Comparison of ENCODE assay signal across 8 cellular contexts in genomic region chr10:20004087-20004523, GRCh38.
DNase-seq lines count a peak whose midpoint lies in the region; ATAC-seq and TF ChIP-seq lines count a peak whose summit lies in the region.

No MANE protein-coding gene starts in this region.

- TF ChIP-seq CTCF in RWPE2 (IDR thresholded peaks at IDR 0.05; ENCODE audit: poor library complexity, severe bottlenecking) (no peak), PC-3 (conservative IDR thresholded peaks at IDR 0.05; ENCODE audit: low read depth, low read length) (no peak)

- H3K4me1 Mint-ChIP-seq in activated T-helper 17 cell treated with anti-CD3 and anti-CD28 coated beads, Interleukin-2, amount 50 U/mL, for 72 hours: no peaks in the 10 kb centered on the region

- H3K27me3 ChIP-seq in RWPE2 (ENCODE audit: insufficient read depth, poor library complexity, severe bottlenecking): no peaks in the 10 kb centered on the region
- H3K27me3 ChIP-seq in PC-3 (ENCODE audit: low read length): no peaks in the 10 kb centered on the region

- no peak overlapping the region for H3K4me2 ChIP-seq in PC-3 (ENCODE audit: low read length)

- DNase-seq in RWPE2 (ENCODE audit: low spot score): no peak
- DNase-seq in hypothalamus (lab: John Stamatoyannopoulos, UW): peak in 27 of 51 donors; percentile 8 to 73 (median 30)
- DNase-seq in cerebellar nuclear complex (lab: John Stamatoyannopoulos, UW): no peak
- no peak for DNase-seq in HCEC 1CT
- DNase-seq in PC-3: no peak

- no TSS peak for BruUV-seq in PC-3 (replicated peaks; lab: Mats Ljungman, UMichigan)

- H3K4me1 ChIP-seq in RWPE2 (ENCODE audit: insufficient read depth, poor library complexity, severe bottlenecking) (peaks cover 11% of the 10 kb centered on the region), PC-3 (ENCODE audit: insufficient read depth, low read length) (no peaks in the 10 kb centered on the region)

- no peaks in the 10 kb centered on the region for H3F3A ChIP-seq in PC-3 (ENCODE audit: low read length, unreplicated experiment)

- POLR2A ChIA-PET in PC-3 (lab: Charles Lee; ENCODE audit: unreplicated experiment): no interaction called here

- H3K9me3 Mint-ChIP-seq in activated T-helper 17 cell treated with anti-CD3 and anti-CD28 coated beads, Interleukin-2, amount 50 U/mL, for 72 hours: peaks cover 14% of the 10 kb centered on the region

- H3K36me3 ChIP-seq in RWPE2 (ENCODE audit: low read depth): no peaks in the 10 kb centered on the region
- H3K36me3 ChIP-seq in PC-3 (ENCODE audit: low read depth, low read length): no peaks in the 10 kb centered on the region

- no peaks in the 10 kb centered on the region for H3K9me3 ChIP-seq in RWPE2 (ENCODE audit: severe bottlenecking)
- H3K9me3 ChIP-seq in PC-3 (ENCODE audit: low read length): no peaks in the 10 kb centered on the region

- no peak overlapping the region for H2AFZ ChIP-seq in PC-3 (ENCODE audit: low read length)

- H3K27ac Mint-ChIP-seq in activated T-helper 17 cell treated with anti-CD3 and anti-CD28 coated beads, Interleukin-2, amount 50 U/mL, for 72 hours: no peak overlapping the region

- no peaks in the 10 kb centered on the region for H3K36me3 Mint-ChIP-seq in activated T-helper 17 cell treated with anti-CD3 and anti-CD28 coated beads, Interleukin-2, amount 50 U/mL, for 72 hours (ENCODE audit: low read depth)

- peak overlapping the region; percentile 35 for H3K27ac ChIP-seq in RWPE2 (ENCODE audit: poor library complexity, severe bottlenecking)
- H3K27ac ChIP-seq in PC-3 (ENCODE audit: low read length): no peak overlapping the region

- no peak overlapping the region for H3K4me3 Mint-ChIP-seq in activated T-helper 17 cell treated with anti-CD3 and anti-CD28 coated beads, Interleukin-2, amount 50 U/mL, for 72 hours

- H3K79me2 ChIP-seq in PC-3 (ENCODE audit: low read length): no peaks in the 10 kb centered on the region

- no peaks in the 10 kb centered on the region for H3K9me2 ChIP-seq in PC-3 (replicated peaks; ENCODE audit: low read length)

- intact Hi-C loops in PC-3 (cut with micrococcal nuclease): no loop called here

- ATAC-seq in GM18861 (IDR thresholded peaks at IDR 0.05; ENCODE audit: unreplicated experiment): peak; percentile 36
- peak; percentile 49 for ATAC-seq in HG02943 (IDR thresholded peaks at IDR 0.05; ENCODE audit: low read depth, unreplicated experiment)
- ATAC-seq in RWPE2 (ENCODE audit: low read depth): no peak
- no peak for ATAC-seq in activated T-helper 17 cell treated with anti-CD3 and anti-CD28 coated beads, Interleukin-2, amount 50 U/mL, for 72 hours (replicated peaks)
- no peak for ATAC-seq in PC-3

- H4K20me1 ChIP-seq in PC-3 (ENCODE audit: low read length): no peaks in the 10 kb centered on the region

- H3K4me3 ChIP-seq in RWPE2 (ENCODE audit: severe bottlenecking) (no peak overlapping the region), PC-3 (ENCODE audit: low read length) (no peak overlapping the region)

- CTCF ChIA-PET in PC-3 (lab: Charles Lee): no interaction called here

- no peaks in the 10 kb centered on the region for H3K27me3 Mint-ChIP-seq in activated T-helper 17 cell treated with anti-CD3 and anti-CD28 coated beads, Interleukin-2, amount 50 U/mL, for 72 hours

- H3K9ac ChIP-seq in PC-3 (ENCODE audit: low read length): no peak overlapping the region

Comparison
In these comparisons a context has a peak if more than half of its experiments do, and no peak if none do; other contexts are left out.
1. ATAC-seq: peak in GM18861 (single experiment) and HG02943 (single experiment); none in RWPE2 (single experiment), activated T-helper 17 cell treated with anti-CD3 and anti-CD28 coated beads, Interleukin-2, amount 50 U/mL, for 72 hours (single experiment) and PC-3 (single experiment).
2. DNase-seq: peak in hypothalamus (27 of 51); none in RWPE2 (single experiment), cerebellar nuclear complex (0 of 2), HCEC 1CT (single experiment) and PC-3 (single experiment).